Comparison of ENCODE assay signal across 9 cellular contexts in the genomic region with DNA sequence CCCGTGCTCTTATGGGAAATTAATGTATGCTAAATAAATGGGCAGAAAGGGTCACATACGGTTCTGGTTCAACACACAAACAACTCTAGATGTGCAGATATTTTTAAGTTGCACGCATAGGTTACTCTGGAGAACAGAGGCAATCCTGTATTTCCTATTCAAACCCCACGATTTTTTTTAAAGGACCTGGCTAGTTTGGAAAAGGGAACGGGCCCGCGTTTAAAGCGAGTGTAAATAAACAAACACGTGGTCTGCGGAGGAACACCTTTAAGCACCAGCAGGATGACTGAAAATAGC. TPM values are rescaled to one million over a fixed set of nuclear protein-coding genes. Genes with fewer than 3 reads are reported as not detected.
DNase-seq lines count a peak whose midpoint lies in the region; ATAC-seq and TF ChIP-seq lines count a peak whose summit lies in the region.
"Had no signal": no experiment of that assay in that cellular context is flagged by ENCODE, and none has a peak within 500 bp of the region (broad histone marks: within the 10 kb centered on the region; RNA-seq: fewer than 3 reads in every experiment).

No MANE protein-coding gene starts in this region.

- TF ChIP-seq EP300 in neural cell (conservative IDR thresholded peaks at IDR 0.05; ENCODE audit: poor library complexity, severe bottlenecking) = no peak

- H3K27ac ChIP-seq in duodenal mucosa (ENCODE audit: low read depth, low read length) = peak overlapping the region; percentile 21
- peak overlapping the region; percentile 68 for H3K27ac ChIP-seq in neural cell (ENCODE audit: low read length)

- peak overlapping the region; percentile 66 for H3K4me2 ChIP-seq in neural cell (ENCODE audit: low read length)

- H3K4me1 ChIP-seq in Caco-2 (peaks cover 20% of the 10 kb centered on the region), duodenal mucosa (ENCODE audit: control insufficient read depth in 1 of 2, insufficient read depth in 2 of 2, low read length in 2 of 2) (peaks cover 19% of the 10 kb centered on the region in 2 donors)

- H3K9ac ChIP-seq in duodenal mucosa (ENCODE audit: low read depth in 1 of 2, low read length in 2 of 2) (peak overlapping the region; percentile 88 to 91), neural cell (ENCODE audit: low read length) (peak overlapping the region; percentile 76)

- H3K36me3 Mint-ChIP-seq in Caco-2 (ENCODE audit: insufficient read depth, unreplicated experiment) = peaks cover 64% of the 10 kb centered on the region

- DNase-seq in Caco-2 (no peak), NAMALWA (ENCODE audit: low spot score) (peak; percentile 52), GM10266 (ENCODE audit: extremely low spot score) (no peak), NCI-H345 (lab: John Stamatoyannopoulos, UW) (no peak), SW 1271 (lab: John Stamatoyannopoulos, UW) (no peak)

- peak overlapping the region; percentile 97 for H3K4me3 Mint-ChIP-seq in Caco-2 (ENCODE audit: unreplicated experiment)

- TSS peak; percentile 56 for BruUV-seq in Caco-2 (replicated peaks; lab: Mats Ljungman, UMichigan)

- peaks cover 14% of the 10 kb centered on the region for H3K4me1 Mint-ChIP-seq in Caco-2 (ENCODE audit: low read depth, unreplicated experiment)

- no peaks in the 10 kb centered on the region for H3F3A ChIP-seq in neural cell (ENCODE audit: insufficient read depth, low read length, poor library complexity, severe bottlenecking)

- H3K27ac Mint-ChIP-seq in Caco-2 (ENCODE audit: unreplicated experiment) = peak overlapping the region; percentile 98

- H3K36me3 ChIP-seq in Caco-2 (ENCODE audit: control insufficient read depth, insufficient read depth, low read length) = peaks cover 7% of the 10 kb centered on the region
- H3K36me3 ChIP-seq in duodenal mucosa (ENCODE audit: control insufficient read depth in 1 of 2, insufficient read depth in 2 of 2, low read length in 2 of 2) = peaks cover 17 to 40% of the 10 kb centered on the region in 2 donors
- peaks cover 3% of the 10 kb centered on the region for H3K36me3 ChIP-seq in neural cell (ENCODE audit: insufficient read depth, low read length)

- intact Hi-C loops in Caco-2 (cut with micrococcal nuclease; ENCODE audit: unreplicated experiment) = loop anchor here (1.0 to 5.0 kb wide), 2 partner anchors 51 to 366 kb away; partner anchors contain the start of gene PANX1

- H4K20me1 ChIP-seq in neural cell (ENCODE audit: insufficient read depth) = no peaks in the 10 kb centered on the region

- no peaks in the 10 kb centered on the region for H3K9me3 Mint-ChIP-seq in Caco-2 (ENCODE audit: unreplicated experiment)

- peak; percentile 19 for ATAC-seq in GM21786 (IDR thresholded peaks at IDR 0.05; ENCODE audit: unreplicated experiment)

- H3K4me3 ChIP-seq in Caco-2 (ENCODE audit: low read depth, low read length) = peak overlapping the region; percentile 59
- peak overlapping the region; percentile 98 to 99 for H3K4me3 ChIP-seq in duodenal mucosa (ENCODE audit: low read depth in 1 of 2, low read length in 2 of 2)
- H3K4me3 ChIP-seq in neural cell (ENCODE audit: low read length) = peak overlapping the region; percentile 83

- no peaks in the 10 kb centered on the region for H3K27me3 ChIP-seq in Caco-2 (replicated peaks; ENCODE audit: control insufficient read depth, insufficient read depth, low read length)
- no peaks in the 10 kb centered on the region for H3K27me3 ChIP-seq in duodenal mucosa (ENCODE audit: control insufficient read depth in 1 of 2, insufficient read depth in 2 of 2, low read length in 2 of 2)
- no peaks in the 10 kb centered on the region for H3K27me3 ChIP-seq in neural cell (ENCODE audit: insufficient read depth, low read depth, low read length)

- CTCF ChIA-PET in Caco-2 (lab: Charles Lee) = no interaction called here

- no peak for TF ChIP-seq RAD21 in neural cell (conservative IDR thresholded peaks at IDR 0.05)

- H3K79me2 ChIP-seq in neural cell (replicated peaks; ENCODE audit: insufficient read depth, low read length) = peaks cover 9% of the 10 kb centered on the region

- POLR2A ChIA-PET in Caco-2 (lab: Charles Lee) = interaction anchor here (0.7 to 0.9 kb wide), 3 partner anchors 298 to 709 kb away, joined by 3 to 4 read pairs (median 4); partner anchors contain the start of genes MED17 and PANX1

- peak overlapping the region; percentile 70 for H2AFZ ChIP-seq in neural cell (ENCODE audit: low read depth, low read length)

- H3K27me3 Mint-ChIP-seq in Caco-2 (ENCODE audit: insufficient read depth, unreplicated experiment) = no peaks in the 10 kb centered on the region

- H3K9me3 ChIP-seq in Caco-2 (no peaks in the 10 kb centered on the region), duodenal mucosa (ENCODE audit: control insufficient read depth in 1 of 2, low read length in 2 of 2) (no peaks in the 10 kb centered on the region), neural cell (ENCODE audit: low read length) (no peaks in the 10 kb centered on the region)

- no peaks in the 10 kb centered on the region for H3K9me2 ChIP-seq in neural cell (ENCODE audit: insufficient read depth, low read length)

- TF ChIP-seq CTCF in Caco-2 (IDR thresholded peaks at IDR 0.05; ENCODE audit: insufficient read depth in 1 of 2, low read depth in 1 of 2, low read length in 1 of 2, severe bottlenecking in 1 of 2, unreplicated experiment in 1 of 2) (no peak), neural cell (IDR thresholded peaks at IDR 0.05; ENCODE audit: poor library complexity, severe bottlenecking) (no peak), GM10266 (IDR thresholded peaks at IDR 0.05; ENCODE audit: control insufficient read depth, insufficient read depth, low read depth, missing control alignments) (no peak)

TF ChIP-seq in neural cell, 6 proteins besides CTCF, POLR2A, EP300 and RAD21:
- TF ChIP-seq TAF1 (IDR thresholded peaks at IDR 0.05; ENCODE audit: low read depth) (no peak), MXI1 (conservative IDR thresholded peaks at IDR 0.05; ENCODE audit: poor library complexity, severe bottlenecking) (no peak), SMC3 (conservative IDR thresholded peaks at IDR 0.05; ENCODE audit: poor library complexity) (no peak), EZH2 (IDR thresholded peaks at IDR 0.05; ENCODE audit: borderline replicate concordance, insufficient read depth, low read length, poor library complexity, severe bottlenecking) (no peak), POLR2AphosphoS5 (IDR thresholded peaks at IDR 0.05) (no peak), REST (IDR thresholded peaks at IDR 0.05; ENCODE audit: borderline replicate concordance) (no peak)

RNA-seq across cellular contexts. Expression of gene MRE11, which starts 0.6 kb away (rescaled TPM):
- 64.8 and 80.0 TPM in 2 replicates for total RNA-seq in Caco-2 (2022)
- 4.3 and 5.1 TPM in 2 replicates for polyA plus RNA-seq in neural cell
- 11.9 and 15.3 TPM in 2 replicates for polyA minus RNA-seq in neural cell

RNA-seq across cellular contexts. Expression of gene ANKRD49, which starts 0.7 kb away (rescaled TPM):
- total RNA-seq in Caco-2 (2022) = 27.5 and 29.2 TPM in 2 replicates
- polyA plus RNA-seq in neural cell = 49.2 and 54.6 TPM in 2 replicates
- polyA minus RNA-seq in neural cell = 30.9 and 32.6 TPM in 2 replicates

RNA-seq across cellular contexts. Expression of gene C11orf97, which starts 19.2 kb away (rescaled TPM):
- not detected in 2 replicates for total RNA-seq in Caco-2 (2022)
- 0.47 TPM in 1 of 2 replicates, not detected in the other for polyA plus RNA-seq in neural cell
- not detected in 2 replicates for polyA minus RNA-seq in neural cell
- total RNA-seq: RPMI7951 had no signal

RNA-seq across cellular contexts. Expression of gene FUT4, which starts 50.6 kb away (rescaled TPM):
- 24.5 and 25.0 TPM in 2 replicates for total RNA-seq in Caco-2 (2022)
- polyA plus RNA-seq in neural cell = 0.62 and 1.1 TPM in 2 replicates
- 2.2 and 2.5 TPM in 2 replicates for polyA minus RNA-seq in neural cell
